ENCODE assay signal across 1 cellular context in the genomic region with DNA sequence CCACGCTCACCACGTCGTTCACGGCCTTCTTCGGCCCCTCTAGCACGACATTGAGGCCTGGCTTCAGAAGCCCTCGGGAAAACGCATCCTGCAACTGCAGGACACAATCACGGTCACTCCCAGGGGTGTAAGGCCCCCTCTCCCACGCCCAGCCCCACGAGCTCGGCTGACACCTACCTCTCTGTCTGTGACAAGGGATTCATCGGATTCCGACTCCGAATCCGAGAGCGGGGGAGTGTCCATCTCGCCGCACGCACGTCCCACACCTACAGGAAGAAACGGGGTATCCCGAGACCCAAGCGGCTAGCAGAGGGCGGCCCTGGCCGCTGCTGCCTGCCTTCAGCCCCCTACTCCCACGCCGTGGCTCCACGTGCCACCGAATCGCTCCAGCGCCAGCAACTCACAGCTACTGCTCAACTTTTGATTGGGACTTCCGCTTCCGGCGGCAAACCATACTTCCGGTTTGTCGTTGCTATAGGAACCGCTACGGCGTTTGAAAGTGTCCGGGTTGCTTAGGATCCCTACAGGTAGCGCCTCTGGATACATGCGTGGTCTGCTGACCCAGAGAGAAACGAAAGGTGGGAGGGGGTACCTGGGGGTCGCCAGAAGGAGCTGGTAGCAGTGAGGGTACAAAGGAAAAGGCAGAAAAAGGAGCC.
A peak's percentile ranks its signal among the peaks of the same experiment; 100 is the strongest.
TF ChIP-seq lines count a peak whose summit lies in the region.

Gene CFAP57 (plus strand): TSS at position 455 of the 656 bp plus-strand sequence. CDS start 424 bp downstream, outside the sequence.
A gene with protein sequence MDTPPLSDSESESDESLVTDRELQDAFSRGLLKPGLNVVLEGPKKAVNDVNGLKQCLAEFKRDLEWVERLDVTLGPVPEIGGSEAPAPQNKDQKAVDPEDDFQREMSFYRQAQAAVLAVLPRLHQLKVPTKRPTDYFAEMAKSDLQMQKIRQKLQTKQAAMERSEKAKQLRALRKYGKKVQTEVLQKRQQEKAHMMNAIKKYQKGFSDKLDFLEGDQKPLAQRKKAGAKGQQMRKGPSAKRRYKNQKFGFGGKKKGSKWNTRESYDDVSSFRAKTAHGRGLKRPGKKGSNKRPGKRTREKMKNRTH (minus strand): TSS at position 415 of the 656 bp plus-strand sequence. CDS start 172 bp downstream, at position 243.

TF ChIP-seq in HepG2, 621 proteins besides CTCF, POLR2A, EP300 and RAD21 (continues in another document):
- TF ChIP-seq FLYWCH1 (CRISPR knock-in tag; IDR thresholded peaks at IDR 0.05): no peak; the same call in 1 of the 2 replicates
- peak; percentile 38; the same call in 1 of the 2 replicates for TF ChIP-seq ZNF331 (CRISPR knock-in tag; IDR thresholded peaks at IDR 0.05)
- TF ChIP-seq ZMYM3 (CRISPR knock-in tag; IDR thresholded peaks at IDR 0.05): no peak
- TF ChIP-seq BHLHE40 (IDR thresholded peaks at IDR 0.05; ENCODE audit: low read length): peak; percentile 50
- TF ChIP-seq, protein P1, sequence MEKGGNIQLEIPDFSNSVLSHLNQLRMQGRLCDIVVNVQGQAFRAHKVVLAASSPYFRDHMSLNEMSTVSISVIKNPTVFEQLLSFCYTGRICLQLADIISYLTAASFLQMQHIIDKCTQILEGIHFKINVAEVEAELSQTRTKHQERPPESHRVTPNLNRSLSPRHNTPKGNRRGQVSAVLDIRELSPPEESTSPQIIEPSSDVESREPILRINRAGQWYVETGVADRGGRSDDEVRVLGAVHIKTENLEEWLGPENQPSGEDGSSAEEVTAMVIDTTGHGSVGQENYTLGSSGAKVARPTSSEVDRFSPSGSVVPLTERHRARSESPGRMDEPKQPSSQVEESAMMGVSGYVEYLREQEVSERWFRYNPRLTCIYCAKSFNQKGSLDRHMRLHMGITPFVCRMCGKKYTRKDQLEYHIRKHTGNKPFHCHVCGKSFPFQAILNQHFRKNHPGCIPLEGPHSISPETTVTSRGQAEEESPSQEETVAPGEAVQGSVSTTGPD (CRISPR knock-in tag; IDR thresholded peaks at IDR 0.05): no peak
- TF ChIP-seq ZNF280B (CRISPR knock-in tag; IDR thresholded peaks at IDR 0.05; ENCODE audit: borderline replicate concordance): 0 out of 2 replicates have a peak, but pooled peaks have one; percentile 19
- peak; percentile 97 for TF ChIP-seq SIN3A (IDR thresholded peaks at IDR 0.05; ENCODE audit: borderline replicate concordance, low read depth, low read length)
- no peak for TF ChIP-seq ZNF841 (CRISPR knock-in tag; IDR thresholded peaks at IDR 0.05; ENCODE audit: borderline replicate concordance)
- TF ChIP-seq NCOR1 (IDR thresholded peaks at IDR 0.05; ENCODE audit: borderline replicate concordance, low read length): no peak; the same call in 1 of the 2 replicates
- no peak for TF ChIP-seq CEBPB (IDR thresholded peaks at IDR 0.05; ENCODE audit: borderline replicate concordance, low read depth, low read length)
- peak; percentile 78 for TF ChIP-seq ZFY (CRISPR knock-in tag; IDR thresholded peaks at IDR 0.05)
- 0 out of 2 replicates have a peak, but pooled peaks have one; percentile 16 for TF ChIP-seq FOXJ3 (CRISPR knock-in tag; IDR thresholded peaks at IDR 0.05; ENCODE audit: borderline replicate concordance)
- TF ChIP-seq ATF5 (CRISPR knock-in tag; IDR thresholded peaks at IDR 0.05; ENCODE audit: low read depth): no peak
- no peak for TF ChIP-seq ZNF674 (CRISPR knock-in tag; IDR thresholded peaks at IDR 0.05; ENCODE audit: low read depth)
- TF ChIP-seq, protein P2, sequence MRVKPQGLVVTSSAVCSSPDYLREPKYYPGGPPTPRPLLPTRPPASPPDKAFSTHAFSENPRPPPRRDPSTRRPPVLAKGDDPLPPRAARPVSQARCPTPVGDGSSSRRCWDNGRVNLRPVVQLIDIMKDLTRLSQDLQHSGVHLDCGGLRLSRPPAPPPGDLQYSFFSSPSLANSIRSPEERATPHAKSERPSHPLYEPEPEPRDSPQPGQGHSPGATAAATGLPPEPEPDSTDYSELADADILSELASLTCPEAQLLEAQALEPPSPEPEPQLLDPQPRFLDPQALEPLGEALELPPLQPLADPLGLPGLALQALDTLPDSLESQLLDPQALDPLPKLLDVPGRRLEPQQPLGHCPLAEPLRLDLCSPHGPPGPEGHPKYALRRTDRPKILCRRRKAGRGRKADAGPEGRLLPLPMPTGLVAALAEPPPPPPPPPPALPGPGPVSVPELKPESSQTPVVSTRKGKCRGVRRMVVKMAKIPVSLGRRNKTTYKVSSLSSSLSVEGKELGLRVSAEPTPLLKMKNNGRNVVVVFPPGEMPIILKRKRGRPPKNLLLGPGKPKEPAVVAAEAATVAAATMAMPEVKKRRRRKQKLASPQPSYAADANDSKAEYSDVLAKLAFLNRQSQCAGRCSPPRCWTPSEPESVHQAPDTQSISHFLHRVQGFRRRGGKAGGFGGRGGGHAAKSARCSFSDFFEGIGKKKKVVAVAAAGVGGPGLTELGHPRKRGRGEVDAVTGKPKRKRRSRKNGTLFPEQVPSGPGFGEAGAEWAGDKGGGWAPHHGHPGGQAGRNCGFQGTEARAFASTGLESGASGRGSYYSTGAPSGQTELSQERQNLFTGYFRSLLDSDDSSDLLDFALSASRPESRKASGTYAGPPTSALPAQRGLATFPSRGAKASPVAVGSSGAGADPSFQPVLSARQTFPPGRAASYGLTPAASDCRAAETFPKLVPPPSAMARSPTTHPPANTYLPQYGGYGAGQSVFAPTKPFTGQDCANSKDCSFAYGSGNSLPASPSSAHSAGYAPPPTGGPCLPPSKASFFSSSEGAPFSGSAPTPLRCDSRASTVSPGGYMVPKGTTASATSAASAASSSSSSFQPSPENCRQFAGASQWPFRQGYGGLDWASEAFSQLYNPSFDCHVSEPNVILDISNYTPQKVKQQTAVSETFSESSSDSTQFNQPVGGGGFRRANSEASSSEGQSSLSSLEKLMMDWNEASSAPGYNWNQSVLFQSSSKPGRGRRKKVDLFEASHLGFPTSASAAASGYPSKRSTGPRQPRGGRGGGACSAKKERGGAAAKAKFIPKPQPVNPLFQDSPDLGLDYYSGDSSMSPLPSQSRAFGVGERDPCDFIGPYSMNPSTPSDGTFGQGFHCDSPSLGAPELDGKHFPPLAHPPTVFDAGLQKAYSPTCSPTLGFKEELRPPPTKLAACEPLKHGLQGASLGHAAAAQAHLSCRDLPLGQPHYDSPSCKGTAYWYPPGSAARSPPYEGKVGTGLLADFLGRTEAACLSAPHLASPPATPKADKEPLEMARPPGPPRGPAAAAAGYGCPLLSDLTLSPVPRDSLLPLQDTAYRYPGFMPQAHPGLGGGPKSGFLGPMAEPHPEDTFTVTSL (CRISPR knock-in tag; IDR thresholded peaks at IDR 0.05; ENCODE audit: borderline replicate concordance): no peak
- TF ChIP-seq, protein P3, sequence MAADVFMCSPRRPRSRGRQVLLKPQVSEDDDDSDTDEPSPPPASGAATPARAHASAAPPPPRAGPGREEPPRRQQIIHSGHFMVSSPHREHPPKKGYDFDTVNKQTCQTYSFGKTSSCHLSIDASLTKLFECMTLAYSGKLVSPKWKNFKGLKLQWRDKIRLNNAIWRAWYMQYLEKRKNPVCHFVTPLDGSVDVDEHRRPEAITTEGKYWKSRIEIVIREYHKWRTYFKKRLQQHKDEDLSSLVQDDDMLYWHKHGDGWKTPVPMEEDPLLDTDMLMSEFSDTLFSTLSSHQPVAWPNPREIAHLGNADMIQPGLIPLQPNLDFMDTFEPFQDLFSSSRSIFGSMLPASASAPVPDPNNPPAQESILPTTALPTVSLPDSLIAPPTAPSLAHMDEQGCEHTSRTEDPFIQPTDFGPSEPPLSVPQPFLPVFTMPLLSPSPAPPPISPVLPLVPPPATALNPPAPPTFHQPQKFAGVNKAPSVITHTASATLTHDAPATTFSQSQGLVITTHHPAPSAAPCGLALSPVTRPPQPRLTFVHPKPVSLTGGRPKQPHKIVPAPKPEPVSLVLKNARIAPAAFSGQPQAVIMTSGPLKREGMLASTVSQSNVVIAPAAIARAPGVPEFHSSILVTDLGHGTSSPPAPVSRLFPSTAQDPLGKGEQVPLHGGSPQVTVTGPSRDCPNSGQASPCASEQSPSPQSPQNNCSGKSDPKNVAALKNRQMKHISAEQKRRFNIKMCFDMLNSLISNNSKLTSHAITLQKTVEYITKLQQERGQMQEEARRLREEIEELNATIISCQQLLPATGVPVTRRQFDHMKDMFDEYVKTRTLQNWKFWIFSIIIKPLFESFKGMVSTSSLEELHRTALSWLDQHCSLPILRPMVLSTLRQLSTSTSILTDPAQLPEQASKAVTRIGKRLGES (CRISPR knock-in tag; IDR thresholded peaks at IDR 0.05; ENCODE audit: borderline replicate concordance): no peak
- TF ChIP-seq, protein P4, sequence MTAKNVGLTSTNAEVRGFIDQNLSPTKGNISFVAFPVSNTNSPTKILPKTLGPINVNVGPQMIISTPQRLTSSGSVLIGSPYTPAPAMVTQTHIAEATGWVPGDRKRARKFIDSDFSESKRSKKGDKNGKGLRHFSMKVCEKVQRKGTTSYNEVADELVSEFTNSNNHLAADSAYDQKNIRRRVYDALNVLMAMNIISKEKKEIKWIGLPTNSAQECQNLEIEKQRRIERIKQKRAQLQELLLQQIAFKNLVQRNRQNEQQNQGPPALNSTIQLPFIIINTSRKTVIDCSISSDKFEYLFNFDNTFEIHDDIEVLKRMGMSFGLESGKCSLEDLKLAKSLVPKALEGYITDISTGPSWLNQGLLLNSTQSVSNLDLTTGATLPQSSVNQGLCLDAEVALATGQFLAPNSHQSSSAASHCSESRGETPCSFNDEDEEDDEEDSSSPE (CRISPR knock-in tag; IDR thresholded peaks at IDR 0.05): no peak
- TF ChIP-seq, protein P5, sequence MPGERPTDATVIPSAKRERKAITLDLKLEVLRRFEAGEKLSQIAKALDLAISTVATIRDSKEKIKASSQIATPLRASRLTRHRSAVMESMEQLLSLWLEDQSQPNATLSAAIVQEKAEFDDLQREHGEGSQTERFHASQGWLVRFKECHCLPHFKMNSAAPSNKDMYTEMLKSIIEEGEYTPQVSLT (CRISPR knock-in tag; IDR thresholded peaks at IDR 0.05; ENCODE audit: borderline replicate concordance, low read depth): no peak
- TF ChIP-seq ISL2 (CRISPR knock-in tag; IDR thresholded peaks at IDR 0.05): no peak
- no peak for TF ChIP-seq SNAPC4 (CRISPR knock-in tag; IDR thresholded peaks at IDR 0.05)
- no peak for TF ChIP-seq ZBTB49 (CRISPR knock-in tag; IDR thresholded peaks at IDR 0.05; ENCODE audit: borderline replicate concordance)
- TF ChIP-seq ZNF274 (CRISPR knock-in tag; IDR thresholded peaks at IDR 0.05): no peak
- TF ChIP-seq DRAP1 (CRISPR knock-in tag; IDR thresholded peaks at IDR 0.05): peak; percentile 47
- no peak for TF ChIP-seq ZNF766 (CRISPR knock-in tag; IDR thresholded peaks at IDR 0.05; ENCODE audit: borderline replicate concordance)
